25 cellular contexts compared by ENCODE assay signal in genomic region chr20:39233755-39234154, GRCh38.
DNase-seq lines count a peak whose midpoint lies in the region; ATAC-seq, FAIRE-seq and TF ChIP-seq lines count a peak whose summit lies in the region.
"Had no signal": no experiment of that assay in that cellular context is flagged by ENCODE, and none has a peak within 500 bp of the region (broad histone marks: within the 10 kb centered on the region; RNA-seq: fewer than 3 reads in every experiment).

No MANE protein-coding gene starts in this region.

- peak; percentile 26 for FAIRE-seq in HTR-8/SVneo (lab: Jason Lieb, UNC)
- FAIRE-seq in D721Med (lab: Jason Lieb, UNC), result no peak
- FAIRE-seq: A549, GM12878, GM19239, H54 had no signal

- no peaks in the 10 kb centered on the region for H3K4me1 ChIP-seq in BE2C
- no peaks in the 10 kb centered on the region for H3K4me1 ChIP-seq in endodermal cell (ENCODE audit: control insufficient read depth, insufficient read depth, low read length)
- H3K4me1 ChIP-seq: A549, HAP-1 had no signal

- peaks cover 9% of the 10 kb centered on the region for H3K27me3 Mint-ChIP-seq in endodermal cell (ENCODE audit: insufficient read depth)

- no peaks in the 10 kb centered on the region for H3K9me3 Mint-ChIP-seq in endodermal cell

- ATAC-seq in omental fat pad (ENCODE audit: low FRiP score), result no peak
- ATAC-seq: A549, GM12878 had no signal

- H3K4me3 ChIP-seq in BE2C (ENCODE audit: low read depth, low read length) (no peak overlapping the region), endodermal cell (ENCODE audit: low read length) (no peak overlapping the region)
- H3K4me3 ChIP-seq: A549, GM12878, HAP-1 had no signal

- WGBS in endodermal cell (ENCODE audit: insufficient coverage in 1 of 2, insufficient read length in 1 of 2), 2 experiments, result 86 to 97% methylated on average over 3 to 4 of the region's 4 CpGs

- in situ Hi-C loops in SK-MEL-5 (cut with HindIII; ENCODE audit: low pct_unique_long_range_greater_than_20kb, low sequenced_read_pairs), result no loop called here

- TF ChIP-seq CTCF in BE2C (IDR thresholded peaks at IDR 0.05; ENCODE audit: low read depth, low read length), result no peak
- no peak for TF ChIP-seq CTCF in omental fat pad (IDR thresholded peaks at IDR 0.05)
- no peak for TF ChIP-seq CTCF in D721Med (IDR thresholded peaks at IDR 0.05; ENCODE audit: insufficient read depth, missing control alignments)
- TF ChIP-seq CTCF in endodermal cell (conservative IDR thresholded peaks at IDR 0.05), result no peak

- no peaks in the 10 kb centered on the region for H3K36me3 Mint-ChIP-seq in endodermal cell (ENCODE audit: low read depth)
- H3K36me3 Mint-ChIP-seq: CD4-positive, alpha-beta memory T cell had no signal

- no peaks in the 10 kb centered on the region; the same call in 1 of the 2 replicates for H3K27me3 ChIP-seq in BE2C
- peaks cover 12% of the 10 kb centered on the region for H3K27me3 ChIP-seq in endodermal cell (ENCODE audit: control insufficient read depth, insufficient read depth, low read length, poor library complexity, severe bottlenecking)

- H3K4me3 Mint-ChIP-seq in endodermal cell, result no peak overlapping the region
- H3K4me3 Mint-ChIP-seq: CD4-positive, alpha-beta memory T cell; HFFc6 had no signal

- H3K9me3 ChIP-seq in BE2C (no peaks in the 10 kb centered on the region), endodermal cell (ENCODE audit: control insufficient read depth, low read length) (no peaks in the 10 kb centered on the region)
- H3K9me3 ChIP-seq: A549, HAP-1 had no signal

- no peak overlapping the region for H3K27ac Mint-ChIP-seq in endodermal cell
- H3K27ac Mint-ChIP-seq: CD4-positive, alpha-beta memory T cell; HFFc6 had no signal

- peak; percentile 24 for DNase-seq in BE2C
- DNase-seq in HTR-8/SVneo (ENCODE audit: insufficient read length, low spot score), result no peak
- DNase-seq in SK-MEL-5 (ENCODE audit: low read depth, low spot score), result peak; percentile 22
- DNase-seq in islet precursor cell, result peak; percentile 32
- DNase-seq in omental fat pad (ENCODE audit: low spot score), result no peak
- DNase-seq in D721Med (ENCODE audit: insufficient read length, low spot score), result no peak
- no peak for DNase-seq in stimulated activated CD4-positive, alpha-beta T cell treated with anti-CD3 and anti-CD28 coated beads, Interleukin-2, amount 100 ng/mL, for 24 hours
- DNase-seq in endodermal cell, result no peak
- DNase-seq: 8988T; ACHN; AML-193; C1 segment of cervical spinal cord; Calu3; CD4-positive, alpha-beta memory T cell; COR-L47; DMS153; EL; GDM1; GOT3; HFFc6 had no signal

- no peaks in the 10 kb centered on the region for H3K4me1 Mint-ChIP-seq in endodermal cell
- H3K4me1 Mint-ChIP-seq: CD4-positive, alpha-beta memory T cell had no signal

- H3K27ac ChIP-seq in endodermal cell (ENCODE audit: low read depth, low read length), result no peak overlapping the region
- H3K27ac ChIP-seq: A549 had no signal

- H3K9ac ChIP-seq in endodermal cell (ENCODE audit: extremely low read depth, low read length, poor library complexity, severe bottlenecking), result no peak overlapping the region

- H3K36me3 ChIP-seq in BE2C, result no peaks in the 10 kb centered on the region
- no peaks in the 10 kb centered on the region for H3K36me3 ChIP-seq in endodermal cell (ENCODE audit: control insufficient read depth, insufficient read depth, low read length)
- H3K36me3 ChIP-seq: HAP-1 had no signal

Comparison
In these comparisons a context has a peak if more than half of its experiments do, and no peak if none do; other contexts are left out.
1. DNase-seq: peak in BE2C (single experiment), SK-MEL-5 (single experiment) and islet precursor cell (single experiment); none in HTR-8/SVneo (single experiment), omental fat pad (single experiment), D721Med (single experiment), stimulated activated CD4-positive, alpha-beta T cell treated with anti-CD3 and anti-CD28 coated beads, Interleukin-2, amount 100 ng/mL, for 24 hours (0 of 2) and endodermal cell (single experiment).